Comparison of ENCODE assay signal across 1 cellular context in genomic region chr3:171126478-171127214, GRCh38.
A peak's percentile ranks its signal among the peaks of the same experiment; 100 is the strongest.
TF ChIP-seq lines count a peak whose summit lies in the region.

No MANE protein-coding gene starts in this region.

TF ChIP-seq in K562, 482 proteins besides CTCF, POLR2A, EP300 and RAD21 (continued from another document):
- TF ChIP-seq POLR2B (IDR thresholded peaks at IDR 0.05; ENCODE audit: low read depth, partially characterized antibody) (no peak), ZNF77 (CRISPR knock-in tag; IDR thresholded peaks at IDR 0.05) (no peak), KLF10 (CRISPR knock-in tag; IDR thresholded peaks at IDR 0.05) (no peak), CBFA2T3 (IDR thresholded peaks at IDR 0.05) (peak; percentile 37; the same call in 1 of the 2 replicates), GMEB1 (CRISPR knock-in tag; IDR thresholded peaks at IDR 0.05) (no peak), FOXM1 (IDR thresholded peaks at IDR 0.05; ENCODE audit: low read depth) (no peak), FOXM1 (CRISPR knock-in tag; IDR thresholded peaks at IDR 0.05; ENCODE audit: low read depth) (no peak), CEBPB (tag; IDR thresholded peaks at IDR 0.05) (peak; percentile 62), ZNF280B (CRISPR knock-in tag; IDR thresholded peaks at IDR 0.05) (no peak), ATF7 (IDR thresholded peaks at IDR 0.05) (no peak), TSC22D4 (tag; IDR thresholded peaks at IDR 0.05) (no peak)
TF ChIP-seq in K562: peak in this region for 2.
